7 cellular contexts compared by ENCODE assay signal in the genomic region with DNA sequence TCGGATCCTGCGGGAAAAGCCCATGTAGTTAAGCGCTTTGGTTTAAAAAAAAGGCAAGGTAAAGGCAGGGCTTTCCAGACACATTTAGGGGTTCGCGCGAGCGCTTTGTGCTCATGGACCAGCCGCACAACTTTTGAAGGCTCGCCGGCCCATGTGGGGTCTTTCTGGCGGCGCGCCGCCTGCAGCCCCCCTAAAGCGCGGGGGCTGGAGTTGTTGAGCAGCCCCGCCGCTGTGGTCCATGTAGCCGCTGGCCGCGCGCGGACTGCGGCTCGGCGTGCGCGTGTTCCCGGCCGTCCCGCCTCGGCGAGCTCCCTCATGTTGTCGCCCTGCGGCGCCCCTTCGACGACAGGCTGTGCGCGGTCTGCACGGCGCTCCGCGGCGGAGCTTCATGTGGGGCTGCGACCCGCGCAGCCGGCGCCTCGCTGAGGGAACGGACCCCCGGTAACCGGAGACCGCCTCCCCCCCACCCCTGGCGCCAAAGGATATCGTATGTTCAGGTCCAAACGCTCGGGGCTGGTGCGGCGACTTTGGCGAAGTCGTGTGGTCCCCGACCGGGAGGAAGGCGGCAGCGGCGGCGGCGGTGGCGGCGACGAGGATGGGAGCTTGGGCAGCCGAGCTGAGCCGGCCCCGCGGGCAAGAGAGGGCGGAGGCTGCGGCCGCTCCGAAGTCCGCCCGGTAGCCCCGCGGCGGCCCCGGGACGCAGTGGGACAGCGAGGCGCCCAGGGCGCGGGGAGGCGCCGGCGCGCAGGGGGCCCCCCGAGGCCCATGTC. TPM values are rescaled to one million over a fixed set of nuclear protein-coding genes. Genes with fewer than 3 reads are reported as not detected.
DNase-seq lines count a peak whose midpoint lies in the region; ATAC-seq and TF ChIP-seq lines count a peak whose summit lies in the region.

No MANE protein-coding gene starts in this region.

- H3K4me3 ChIP-seq in epithelial cell of proximal tubule (ENCODE audit: low read depth, low read length) (peak overlapping the region; percentile 57), osteoblast (ENCODE audit: insufficient read depth, low read length) (peak overlapping the region; percentile 91)

- peak overlapping the region; percentile 76 for H3K27ac ChIP-seq in osteoblast (ENCODE audit: low read depth, low read length)

- H3K36me3 Mint-ChIP-seq in T-helper 17 cell (ENCODE audit: low read depth), result no peaks in the 10 kb centered on the region

- no peak overlapping the region for H3K27ac Mint-ChIP-seq in T-helper 17 cell

- DNase-seq in HEK293T (ENCODE audit: extremely low spot score) (no peak), T-helper 17 cell (peak in 1 of 3 donors; percentile 11), epithelial cell of proximal tubule (ENCODE audit: low read depth) (no peak), osteoblast (ENCODE audit: insufficient read length, low spot score, missing footprints) (peak; percentile 60), NCI-H2081 treated with DMSO at 0.1 percent for 48 hours (lab: John Stamatoyannopoulos, UW) (no peak)

- peaks cover 9% of the 10 kb centered on the region for H3K4me1 Mint-ChIP-seq in T-helper 17 cell

- TF ChIP-seq CTCF in epithelial cell of proximal tubule (conservative IDR thresholded peaks at IDR 0.05; ENCODE audit: low read depth, low read length) (no peak), osteoblast (IDR thresholded peaks at IDR 0.05; ENCODE audit: extremely low read depth, low read depth, low read length) (no peak)

- H4K20me1 ChIP-seq in osteoblast (ENCODE audit: insufficient read depth, low read length), result peaks cover 45% of the 10 kb centered on the region

- H3K4me1 ChIP-seq in osteoblast (ENCODE audit: insufficient read depth, low read length), result peaks cover 53% of the 10 kb centered on the region

- no peak for ATAC-seq in T-helper 17 cell
- ATAC-seq in GM21515 (IDR thresholded peaks at IDR 0.05; ENCODE audit: unreplicated experiment), result no peak
- ATAC-seq in GM21737 (IDR thresholded peaks at IDR 0.05; ENCODE audit: unreplicated experiment), result no peak

- CTCF ChIA-PET in HEK293T (lab: Yijun Ruan, JAX), result interaction anchor here (0.7 to 3.9 kb wide), 5 partner anchors 60 to 442 kb away, joined by 3 to 17 read pairs (median 3); no protein-coding TSS in a partner anchor

- H3K9me3 ChIP-seq in T-helper 17 cell (ENCODE audit: control insufficient read depth, low read length, poor library complexity, severe bottlenecking) (no peaks in the 10 kb centered on the region), osteoblast (ENCODE audit: low read depth, low read length) (no peaks in the 10 kb centered on the region)

- H2AFZ ChIP-seq in osteoblast (ENCODE audit: low read length), result no peak overlapping the region

- H3K27me3 Mint-ChIP-seq in T-helper 17 cell, result peaks cover 25% of the 10 kb centered on the region

- H3K4me3 Mint-ChIP-seq in T-helper 17 cell, result peak overlapping the region; percentile 96

- peaks cover 56% of the 10 kb centered on the region for H3K79me2 ChIP-seq in osteoblast (ENCODE audit: insufficient read depth, low read length)

- no peaks in the 10 kb centered on the region for H3K36me3 ChIP-seq in osteoblast (ENCODE audit: insufficient read depth, low read length)

- POLR2A ChIA-PET in HEK293T (lab: Yijun Ruan, JAX), result interaction anchor here (0.6 to 4.9 kb wide), 14 partner anchors 9 to 817 kb away, joined by 3 to 31 read pairs (median 4); no protein-coding TSS in a partner anchor

- H3K27me3 ChIP-seq in osteoblast (ENCODE audit: insufficient read depth, low read length), result no peaks in the 10 kb centered on the region

- H3K4me2 ChIP-seq in osteoblast (ENCODE audit: insufficient read depth, low read length), result peak overlapping the region; percentile 97

TF ChIP-seq in HEK293T, 16 proteins besides CTCF, POLR2A, EP300 and RAD21:
- TF ChIP-seq L3MBTL2 (conservative IDR thresholded peaks at IDR 0.05) (peak; percentile 76), FOXM1 (IDR thresholded peaks at IDR 0.05; ENCODE audit: borderline replicate concordance) (no peak; the same call in 1 of the 2 replicates)

RNA-seq across cellular contexts. Expression of a gene that starts 0.9 kb away (rescaled TPM):
- total RNA-seq in T-helper 17 cell (under 1 TPM in 1 of 2 donors, not detected in 1; 0.10 TPM), epithelial cell of proximal tubule (10.8 and 22.1 TPM in 2 replicates), osteoblast (28.9 and 31.8 TPM in 2 replicates)

Comparison
In these comparisons a context has a peak if more than half of its experiments do, and no peak if none do; other contexts are left out.
1. RNA of a gene that starts 0.9 kb away (total RNA-seq): 28.9 to 31.8 TPM in osteoblast and 10.8 to 22.1 TPM in epithelial cell of proximal tubule; 0.10 TPM in T-helper 17 cell; every median in the first group is over 10 times any median in the second.